Comparison of ENCODE assay signal across 8 cellular contexts in the genomic region with DNA sequence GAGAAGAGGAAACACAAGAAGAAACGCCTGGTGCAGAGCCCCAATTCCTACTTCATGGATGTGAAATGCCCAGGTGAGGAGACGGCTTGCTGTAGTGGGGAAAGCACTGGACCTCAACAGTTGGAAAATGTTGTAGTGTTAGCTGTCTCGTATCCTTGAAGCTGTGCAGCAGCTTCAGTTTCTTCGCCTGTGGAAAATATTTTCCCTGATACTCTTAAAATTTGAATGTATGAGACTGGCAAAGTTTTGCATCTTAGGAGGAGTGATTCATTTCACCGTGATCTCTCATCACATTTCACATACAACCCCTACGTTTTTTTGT. TPM values are rescaled to one million over a fixed set of nuclear protein-coding genes. Genes with fewer than 3 reads are reported as not detected.
DNase-seq lines count a peak whose midpoint lies in the region; TF ChIP-seq lines count a peak whose summit lies in the region.

No MANE protein-coding gene starts in this region.

- no peaks in the 10 kb centered on the region for H3K27me3 Mint-ChIP-seq in T-helper 2 cell treated with Interferon-gamma antibody and Interleukin-4, amounts not matched to agents 5 μg/mL and 100 μg/mL, for 36 hours (ENCODE audit: low read depth)

- no peaks in the 10 kb centered on the region for H3K9me3 Mint-ChIP-seq in T-helper 2 cell treated with Interferon-gamma antibody and Interleukin-4, amounts not matched to agents 5 μg/mL and 100 μg/mL, for 36 hours

- H3K27me3 ChIP-seq in layer of hippocampus (ENCODE audit: control insufficient read depth, insufficient read depth, low read length) (no peaks in the 10 kb centered on the region), suprapubic skin (no peaks in the 10 kb centered on the region)

- H3K36me3 Mint-ChIP-seq in T-helper 2 cell treated with Interferon-gamma antibody and Interleukin-4, amounts not matched to agents 5 μg/mL and 100 μg/mL, for 36 hours (ENCODE audit: low read depth) = peaks cover 39% of the 10 kb centered on the region

- peak overlapping the region; percentile 90 for H3K4me3 ChIP-seq in suprapubic skin

- H3K36me3 ChIP-seq in suprapubic skin = peaks cover 29% of the 10 kb centered on the region

- H3K9me3 ChIP-seq in suprapubic skin = no peaks in the 10 kb centered on the region

- peak overlapping the region; percentile 94 for H3K4me3 Mint-ChIP-seq in T-helper 2 cell treated with Interferon-gamma antibody and Interleukin-4, amounts not matched to agents 5 μg/mL and 100 μg/mL, for 36 hours

- no peak for DNase-seq in T-helper 2 cell treated with Interferon-gamma antibody and Interleukin-4, amounts not matched to agents 5 μg/mL and 100 μg/mL, for 36 hours (ENCODE audit: low spot score)
- DNase-seq in T-helper 2 cell = no peak
- DNase-seq in suprapubic skin (ENCODE audit: low spot score in 2 of 2) = no peak
- no peak for DNase-seq in NCI-H524 (lab: John Stamatoyannopoulos, UW)
- no peak for DNase-seq in stimulated activated CD4-positive, alpha-beta T cell treated with anti-CD3 and anti-CD28 coated beads, Interleukin-2, amount 100 ng/mL, for 48 hours
- DNase-seq in cerebellar cortex (ENCODE audit: low spot score) = no peak

- TF ChIP-seq POLR2A in suprapubic skin (IDR thresholded peaks at IDR 0.05) = no peak

- H3K4me1 ChIP-seq in suprapubic skin = peaks cover 41% of the 10 kb centered on the region

- H3K27ac ChIP-seq in angular gyrus (ENCODE audit: low read depth, low read length) = peak overlapping the region; percentile 89
- H3K27ac ChIP-seq in layer of hippocampus (ENCODE audit: low read depth, low read length) = peak overlapping the region; percentile 89
- peak overlapping the region; percentile 97 for H3K27ac ChIP-seq in suprapubic skin

- peak overlapping the region; percentile 96 for H3K27ac Mint-ChIP-seq in T-helper 2 cell treated with Interferon-gamma antibody and Interleukin-4, amounts not matched to agents 5 μg/mL and 100 μg/mL, for 36 hours

- TF ChIP-seq CTCF in suprapubic skin (IDR thresholded peaks at IDR 0.05) = no peak

- no peak for TF ChIP-seq EP300 in suprapubic skin (IDR thresholded peaks at IDR 0.05)

- 6% methylated on average over 6 of the region's 6 CpGs for WGBS in suprapubic skin

- H3K4me1 Mint-ChIP-seq in T-helper 2 cell treated with Interferon-gamma antibody and Interleukin-4, amounts not matched to agents 5 μg/mL and 100 μg/mL, for 36 hours (ENCODE audit: low read depth) = peaks cover 32% of the 10 kb centered on the region

RNA-seq across cellular contexts. Expression of a gene that starts 0.6 kb away (rescaled TPM):
- 1,000 to 10,000 TPM; 1,261 to 3,096 (median 2,718) TPM for total RNA-seq in suprapubic skin

RNA-seq across cellular contexts. Expression of a gene that starts 5.0 kb away (rescaled TPM):
- 10 to 100 TPM; 13.5 to 26.3 (median 23.4) TPM for total RNA-seq in suprapubic skin

RNA-seq across cellular contexts. Expression of a gene that starts 13.6 kb away (rescaled TPM):
- total RNA-seq in suprapubic skin = 100 to 1,000 TPM; 145 to 213 (median 182) TPM

RNA-seq across cellular contexts. Expression of a gene that starts 23.4 kb away (rescaled TPM):
- 10 to 100 TPM; 16.6 to 41.0 (median 20.3) TPM for total RNA-seq in suprapubic skin

RNA-seq across cellular contexts. Expression of a gene that starts 27.8 kb away (rescaled TPM):
- 10 to 100 TPM; 60.0 to 79.5 (median 69.6) TPM for total RNA-seq in suprapubic skin
